Comparison of ENCODE assay signal across 8 cellular contexts in genomic region chr2:127810156-127810636, GRCh38. TPM values are rescaled to one million over a fixed set of nuclear protein-coding genes. Genes with fewer than 3 reads are reported as not detected.
DNase-seq lines count a peak whose midpoint lies in the region; ATAC-seq and TF ChIP-seq lines count a peak whose summit lies in the region.

No MANE protein-coding gene starts in this region.

- peaks cover 39% of the 10 kb centered on the region for H3K4me1 Mint-ChIP-seq in mesothelial cell of epicardium

- ATAC-seq in GM21360 (IDR thresholded peaks at IDR 0.05; ENCODE audit: unreplicated experiment) (no peak), HG02588 (IDR thresholded peaks at IDR 0.05; ENCODE audit: unreplicated experiment) (no peak), GM21381 (IDR thresholded peaks at IDR 0.05; ENCODE audit: unreplicated experiment) (no peak)

- peak overlapping the region; percentile 99 for H3K27ac Mint-ChIP-seq in mesothelial cell of epicardium

- H3K4me3 Mint-ChIP-seq in mesothelial cell of epicardium = peak overlapping the region; percentile 85

- H3K9me3 Mint-ChIP-seq in mesothelial cell of epicardium = no peaks in the 10 kb centered on the region

- H3K36me3 Mint-ChIP-seq in mesothelial cell of epicardium = peaks cover 4% of the 10 kb centered on the region

- no peak for TF ChIP-seq CTCF in mesothelial cell of epicardium (IDR thresholded peaks at IDR 0.05; ENCODE audit: unreplicated experiment)

- peak overlapping the region; percentile 66 for H3K27ac ChIP-seq in cingulate gyrus (ENCODE audit: low read depth, low read length)

- DNase-seq in ELF-1 (ENCODE audit: low read depth, low spot score) (peak; percentile 52), NCI-H526 treated with DMSO at 0.1 percent for 48 hours (lab: John Stamatoyannopoulos, UW) (peak; percentile 35), mesothelial cell of epicardium (ENCODE audit: low spot score in 2 of 2, unreplicated experiment in 2 of 2) (no peak), NCI-H2196 treated with DMSO at 0.1 percent for 48 hours (lab: John Stamatoyannopoulos, UW; ENCODE audit: unreplicated experiment) (no peak)

- no peaks in the 10 kb centered on the region for H3K27me3 Mint-ChIP-seq in mesothelial cell of epicardium (ENCODE audit: low read depth)

RNA-seq across cellular contexts. Expression of gene WDR33, which starts 0.8 kb away (rescaled TPM):
- 59.9 to 61.4 TPM (median 60.2 TPM) in 3 replicates for total RNA-seq in mesothelial cell of epicardium

RNA-seq across cellular contexts. Expression of gene POLR2D, which starts 47.8 kb away (rescaled TPM):
- 32.9 to 34.7 TPM (median 34.1 TPM) in 3 replicates for total RNA-seq in mesothelial cell of epicardium

Comparison
In these comparisons a context has a peak if more than half of its experiments do, and no peak if none do; other contexts are left out.
1. DNase-seq: peak in ELF-1 (single experiment) and NCI-H526 treated with DMSO at 0.1 percent for 48 hours (single experiment); none in mesothelial cell of epicardium (0 of 2) and NCI-H2196 treated with DMSO at 0.1 percent for 48 hours (single experiment).